In genomic region chr11:100865443-100865842, GRCh38 we compare ENCODE assay signal across 19 cellular contexts.
DNase-seq lines count a peak whose midpoint lies in the region; ATAC-seq, FAIRE-seq and TF ChIP-seq lines count a peak whose summit lies in the region.
"Had no signal": no experiment of that assay in that cellular context is flagged by ENCODE, and none has a peak within 500 bp of the region (broad histone marks: within the 10 kb centered on the region; RNA-seq: fewer than 3 reads in every experiment).

No MANE protein-coding gene starts in this region.

- H3K4me3 ChIP-seq in PC-3 (ENCODE audit: low read length) (no peak overlapping the region), K562 (no peak overlapping the region), gastrocnemius medialis (no peak overlapping the region)
- H3K4me3 ChIP-seq: BLaER1, GM23338 had no signal

- H3K9ac ChIP-seq in PC-3 (ENCODE audit: low read length) (no peak overlapping the region), K562 (ENCODE audit: insufficient read depth in 1 of 2, low read depth in 2 of 2, low read length in 2 of 2) (no peak overlapping the region)
- H3K9ac ChIP-seq: BLaER1 had no signal

- no peak for TF ChIP-seq CTCF in PC-3 (conservative IDR thresholded peaks at IDR 0.05; ENCODE audit: low read depth, low read length)
- no peak for TF ChIP-seq CTCF in K562 (IDR thresholded peaks at IDR 0.05 in 2 of 3, conservative IDR thresholded peaks at IDR 0.05 in 1 of 3; ENCODE audit: insufficient read depth in 2 of 3, low read depth in 1 of 3, low read length in 3 of 3)
- no peak for TF ChIP-seq CTCF in gastrocnemius medialis (IDR thresholded peaks at IDR 0.05 in 4 of 5, conservative IDR thresholded peaks at IDR 0.05 in 1 of 5)

- TF ChIP-seq EP300 in K562 (IDR thresholded peaks at IDR 0.05; ENCODE audit: low read length): no peak

- H3K9me2 ChIP-seq in PC-3 (replicated peaks; ENCODE audit: low read length): no peaks in the 10 kb centered on the region

- no peak for FAIRE-seq in K562 (lab: Jason Lieb, UNC)
- FAIRE-seq: A204.1, GM12891, GM18507 had no signal

- H3K27me3 ChIP-seq in PC-3 (ENCODE audit: low read length) (no peaks in the 10 kb centered on the region), K562 (ENCODE audit: control insufficient read depth in 2 of 2, insufficient read depth in 2 of 2, low read length in 2 of 2) (no peaks in the 10 kb centered on the region), gastrocnemius medialis (no peaks in the 10 kb centered on the region)
- H3K27me3 ChIP-seq: BLaER1 had no signal

- H3K9me1 ChIP-seq in K562 (ENCODE audit: control insufficient read depth, insufficient read depth, low read length): no peaks in the 10 kb centered on the region

- H2AFZ ChIP-seq in PC-3 (ENCODE audit: low read length) (no peak overlapping the region), K562 (ENCODE audit: low read depth, low read length) (peak overlapping the region; percentile 72; the same call in 1 of the 2 replicates)
- H2AFZ ChIP-seq: GM23338 had no signal

- no peaks in the 10 kb centered on the region for H3K36me3 ChIP-seq in PC-3 (ENCODE audit: low read depth, low read length)
- H3K36me3 ChIP-seq in K562 (ENCODE audit: control insufficient read depth, insufficient read depth, low read length): no peaks in the 10 kb centered on the region; the same call in 1 of the 3 replicates
- no peaks in the 10 kb centered on the region for H3K36me3 ChIP-seq in gastrocnemius medialis
- H3K36me3 ChIP-seq: BLaER1 had no signal

- intact Hi-C loops in PC-3 (cut with micrococcal nuclease): loop anchor here (2.0 kb wide), 1 partner anchor 63 kb away; no protein-coding TSS in a partner anchor
- intact Hi-C loops in K562 (cut with micrococcal nuclease): no loop called here
- intact Hi-C loops in gastrocnemius medialis (cut with DNase I; ENCODE audit: low total_unique reads): no loop called here

- in situ Hi-C loops in K562 (cut with MboI): no loop called here
- in situ Hi-C loops in gastrocnemius medialis (cut with MboI; ENCODE audit: low sequenced_read_pairs in 4 of 4): no loop called here

- H3K27ac ChIP-seq in PC-3 (ENCODE audit: low read length): peak overlapping the region; percentile 19; the same call in 1 of the 2 replicates
- H3K27ac ChIP-seq in K562 (ENCODE audit: extremely low read depth, low read depth, low read length): peak overlapping the region; percentile 34; the same call in 1 of the 3 replicates
- H3K27ac ChIP-seq in gastrocnemius medialis: no peak overlapping the region

- no peaks in the 10 kb centered on the region for H3K9me3 ChIP-seq in PC-3 (ENCODE audit: low read length)
- peaks cover 2% of the 10 kb centered on the region; the same call in 1 of the 2 replicates for H3K9me3 ChIP-seq in K562 (replicated peaks; ENCODE audit: control insufficient read depth, insufficient read depth, low read depth, low read length)
- no peaks in the 10 kb centered on the region for H3K9me3 ChIP-seq in gastrocnemius medialis

- POLR2A ChIA-PET in PC-3 (lab: Charles Lee; ENCODE audit: unreplicated experiment) (interaction anchor here (0.6 kb wide), 2 partner anchors 9 to 222 kb away, joined by 3 to 5 read pairs; no protein-coding TSS in a partner anchor), K562 (lab: Yijun Ruan, JAX) (interaction anchor here (1.6 kb wide), 1 partner anchor 12 kb away, joined by 4 read pairs; no protein-coding TSS in a partner anchor)

- WGBS in K562 (ENCODE audit: insufficient coverage, low coverage, missing lambda C conversion rate): 13% methylated on average over 2 of the region's 2 CpGs

- no peak for TF ChIP-seq RAD21 in K562 (CRISPR knock-in tag; conservative IDR thresholded peaks at IDR 0.05 in 1 of 2, IDR thresholded peaks at IDR 0.05 in 1 of 2)

- CTCF ChIA-PET in PC-3 (lab: Charles Lee) (interaction anchor here (0.7 kb wide), 1 partner anchor 73 kb away, joined by 3 read pairs; no protein-coding TSS in a partner anchor), K562 (lab: Yijun Ruan, JAX; ENCODE audit: low intra/inter-chr PET ratio) (no interaction called here)

- H4K20me1 ChIP-seq in PC-3 (ENCODE audit: low read length) (no peaks in the 10 kb centered on the region), K562 (replicated peaks; ENCODE audit: control insufficient read depth, insufficient read depth, low read length) (no peaks in the 10 kb centered on the region)
- H4K20me1 ChIP-seq: BLaER1 had no signal

- DNase-seq in PC-3: peak; percentile 62
- no peak for DNase-seq in K562 (ENCODE audit: extremely low read depth in 1 of 4, low spot score in 3 of 4)
- peak; percentile 13 for DNase-seq in kidney tubule cell (ENCODE audit: low spot score)
- no peak for DNase-seq in iPS-NIHi7 (ENCODE audit: extremely low spot score)
- DNase-seq in activated gamma-delta T cell (lab: John Stamatoyannopoulos, UW): no peak
- no peak for DNase-seq in gastrocnemius medialis
- DNase-seq: Calu3; CD4-positive, alpha-beta memory T cell; COR-L47; DMS53; DMS79 treated with DMSO at 0.1 percent for 48 hours; GF-D8; H9 had no signal

- H3F3A ChIP-seq in PC-3 (ENCODE audit: low read length, unreplicated experiment): no peaks in the 10 kb centered on the region

- no TSS peak for BruUV-seq in PC-3 (replicated peaks; lab: Mats Ljungman, UMichigan)
- no TSS peak for BruUV-seq in K562 (replicated peaks; lab: Mats Ljungman, UMichigan)

- H3K4me1 ChIP-seq in PC-3 (ENCODE audit: insufficient read depth, low read length) (peaks cover 50% of the 10 kb centered on the region), K562 (replicated peaks in 1 of 2; ENCODE audit: control insufficient read depth in 2 of 2, insufficient read depth in 2 of 2, low read length in 2 of 2) (peaks cover 0 to 27% of the 10 kb centered on the region in 2 experiments; a peak in 2 of 5 replicates), gastrocnemius medialis (peaks cover 0 to 6% of the 10 kb centered on the region in 2 donors)

- peak overlapping the region; percentile 17 for H3K4me2 ChIP-seq in PC-3 (ENCODE audit: low read length)
- H3K4me2 ChIP-seq in K562 (ENCODE audit: insufficient read depth, low read length): no peak overlapping the region
- H3K4me2 ChIP-seq: GM23338 had no signal

- peak; percentile 91 for ATAC-seq in PC-3
- ATAC-seq in K562: no peak
- no peak for ATAC-seq in gastrocnemius medialis
- ATAC-seq: GM23338, HCT116 had no signal

- TF ChIP-seq POLR2A in K562 (conservative IDR thresholded peaks at IDR 0.05) (no peak), gastrocnemius medialis (IDR thresholded peaks at IDR 0.05) (no peak)

- H3K79me2 ChIP-seq in PC-3 (ENCODE audit: low read length) (no peaks in the 10 kb centered on the region), K562 (ENCODE audit: control insufficient read depth, insufficient read depth, low read length) (no peaks in the 10 kb centered on the region)

TF ChIP-seq in K562, 482 proteins besides CTCF, POLR2A, EP300 and RAD21:
- TF ChIP-seq NONO (IDR thresholded peaks at IDR 0.05; ENCODE audit: low read depth in 2 of 2, low read length in 1 of 2) (no peak), NELFE (IDR thresholded peaks at IDR 0.05; ENCODE audit: insufficient read depth, insufficient read length) (no peak), E2F1 (CRISPR knock-in tag; IDR thresholded peaks at IDR 0.05) (no peak), ZNF347 (CRISPR knock-in tag; IDR thresholded peaks at IDR 0.05; ENCODE audit: low read depth) (no peak), ZNF561 (CRISPR knock-in tag; conservative IDR thresholded peaks at IDR 0.05) (no peak)

Comparison
In these comparisons a context has a peak if more than half of its experiments do, and no peak if none do; other contexts are left out.
1. DNase-seq: peak in PC-3 (single experiment) and kidney tubule cell (single experiment); none in K562 (0 of 4), iPS-NIHi7 (single experiment), activated gamma-delta T cell (single experiment) and gastrocnemius medialis (0 of 2).
2. H3K27ac ChIP-seq: peak in PC-3 (single experiment) and K562 (single experiment); none in gastrocnemius medialis (0 of 4).